Comparison of ENCODE assay signal across 1 cellular context in the genomic region with DNA sequence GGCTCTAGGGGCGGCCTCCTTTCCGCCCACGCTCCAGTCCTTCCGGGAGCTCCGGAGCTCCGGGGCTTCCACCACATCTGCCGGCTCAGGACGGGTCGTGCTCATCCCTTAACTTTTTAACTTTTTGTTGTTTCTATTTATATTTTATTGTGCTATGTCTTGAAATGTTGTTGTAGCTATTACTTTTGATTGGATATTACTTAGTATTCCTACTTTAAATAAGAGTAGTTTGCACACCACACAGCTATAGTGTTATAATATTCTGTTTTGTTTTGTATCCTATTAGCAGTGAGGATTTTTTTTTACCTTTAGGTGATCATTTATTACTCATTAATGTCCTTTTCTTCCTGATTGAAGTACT.
A peak's percentile ranks its signal among the peaks of the same experiment; 100 is the strongest.
TF ChIP-seq lines count a peak whose summit lies in the region.

No MANE protein-coding gene starts in this region.

TF ChIP-seq in HepG2, 621 proteins besides CTCF, POLR2A, EP300 and RAD21 (continued from another document):
- TF ChIP-seq, protein P1, sequence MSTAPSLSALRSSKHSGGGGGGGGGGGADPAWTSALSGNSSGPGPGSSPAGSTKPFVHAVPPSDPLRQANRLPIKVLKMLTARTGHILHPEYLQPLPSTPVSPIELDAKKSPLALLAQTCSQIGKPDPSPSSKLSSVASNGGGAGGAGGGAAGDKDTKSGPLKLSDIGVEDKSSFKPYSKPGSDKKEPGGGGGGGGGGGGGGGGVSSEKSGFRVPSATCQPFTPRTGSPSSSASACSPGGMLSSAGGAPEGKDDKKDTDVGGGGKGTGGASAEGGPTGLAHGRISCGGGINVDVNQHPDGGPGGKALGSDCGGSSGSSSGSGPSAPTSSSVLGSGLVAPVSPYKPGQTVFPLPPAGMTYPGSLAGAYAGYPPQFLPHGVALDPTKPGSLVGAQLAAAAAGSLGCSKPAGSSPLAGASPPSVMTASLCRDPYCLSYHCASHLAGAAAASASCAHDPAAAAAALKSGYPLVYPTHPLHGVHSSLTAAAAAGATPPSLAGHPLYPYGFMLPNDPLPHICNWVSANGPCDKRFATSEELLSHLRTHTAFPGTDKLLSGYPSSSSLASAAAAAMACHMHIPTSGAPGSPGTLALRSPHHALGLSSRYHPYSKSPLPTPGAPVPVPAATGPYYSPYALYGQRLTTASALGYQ (CRISPR knock-in tag; IDR thresholded peaks at IDR 0.05): 0 out of 2 replicates have a peak, but pooled peaks have one; percentile 5
- TF ChIP-seq ZNF335 (CRISPR knock-in tag; IDR thresholded peaks at IDR 0.05): peak; percentile 56; the same call in 1 of the 2 replicates
- TF ChIP-seq GATAD2A (CRISPR knock-in tag; IDR thresholded peaks at IDR 0.05): 0 out of 2 replicates have a peak, but pooled peaks have one; percentile 5
- TF ChIP-seq GABPB1 (CRISPR knock-in tag; IDR thresholded peaks at IDR 0.05): peak; percentile 5; the same call in 1 of the 2 replicates
- TF ChIP-seq DMAP1 (CRISPR knock-in tag; IDR thresholded peaks at IDR 0.05): 0 out of 2 replicates have a peak, but pooled peaks have one; percentile 18
- 0 out of 2 replicates have a peak, but pooled peaks have one; percentile 7 for TF ChIP-seq THAP11 (CRISPR knock-in tag; IDR thresholded peaks at IDR 0.05)
- TF ChIP-seq SP140L (CRISPR knock-in tag; IDR thresholded peaks at IDR 0.05; ENCODE audit: borderline replicate concordance): 0 out of 2 replicates have a peak, but pooled peaks have one; percentile 18
- peak; percentile 72 for TF ChIP-seq KAT8 (CRISPR knock-in tag; IDR thresholded peaks at IDR 0.05)
- TF ChIP-seq, protein P2, sequence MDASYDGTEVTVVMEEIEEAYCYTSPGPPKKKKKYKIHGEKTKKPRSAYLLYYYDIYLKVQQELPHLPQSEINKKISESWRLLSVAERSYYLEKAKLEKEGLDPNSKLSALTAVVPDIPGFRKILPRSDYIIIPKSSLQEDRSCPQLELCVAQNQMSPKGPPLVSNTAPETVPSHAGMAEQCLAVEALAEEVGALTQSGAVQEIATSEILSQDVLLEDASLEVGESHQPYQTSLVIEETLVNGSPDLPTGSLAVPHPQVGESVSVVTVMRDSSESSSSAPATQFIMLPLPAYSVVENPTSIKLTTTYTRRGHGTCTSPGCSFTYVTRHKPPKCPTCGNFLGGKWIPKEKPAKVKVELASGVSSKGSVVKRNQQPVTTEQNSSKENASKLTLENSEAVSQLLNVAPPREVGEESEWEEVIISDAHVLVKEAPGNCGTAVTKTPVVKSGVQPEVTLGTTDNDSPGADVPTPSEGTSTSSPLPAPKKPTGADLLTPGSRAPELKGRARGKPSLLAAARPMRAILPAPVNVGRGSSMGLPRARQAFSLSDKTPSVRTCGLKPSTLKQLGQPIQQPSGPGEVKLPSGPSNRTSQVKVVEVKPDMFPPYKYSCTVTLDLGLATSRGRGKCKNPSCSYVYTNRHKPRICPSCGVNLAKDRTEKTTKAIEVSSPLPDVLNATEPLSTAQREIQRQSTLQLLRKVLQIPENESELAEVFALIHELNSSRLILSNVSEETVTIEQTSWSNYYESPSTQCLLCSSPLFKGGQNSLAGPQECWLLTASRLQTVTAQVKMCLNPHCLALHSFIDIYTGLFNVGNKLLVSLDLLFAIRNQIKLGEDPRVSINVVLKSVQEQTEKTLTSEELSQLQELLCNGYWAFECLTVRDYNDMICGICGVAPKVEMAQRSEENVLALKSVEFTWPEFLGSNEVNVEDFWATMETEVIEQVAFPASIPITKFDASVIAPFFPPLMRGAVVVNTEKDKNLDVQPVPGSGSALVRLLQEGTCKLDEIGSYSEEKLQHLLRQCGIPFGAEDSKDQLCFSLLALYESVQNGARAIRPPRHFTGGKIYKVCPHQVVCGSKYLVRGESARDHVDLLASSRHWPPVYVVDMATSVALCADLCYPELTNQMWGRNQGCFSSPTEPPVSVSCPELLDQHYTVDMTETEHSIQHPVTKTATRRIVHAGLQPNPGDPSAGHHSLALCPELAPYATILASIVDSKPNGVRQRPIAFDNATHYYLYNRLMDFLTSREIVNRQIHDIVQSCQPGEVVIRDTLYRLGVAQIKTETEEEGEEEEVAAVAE (CRISPR knock-in tag; IDR thresholded peaks at IDR 0.05; ENCODE audit: borderline replicate concordance): peak; percentile 9; the same call in 1 of the 2 replicates
